Comparison of ENCODE assay signal across 1 cellular context in genomic region chr18:48946329-48946835, GRCh38.
TF ChIP-seq lines count a peak whose summit lies in the region.

No MANE protein-coding gene starts in this region.

TF ChIP-seq in HEK293, 187 proteins besides CTCF, POLR2A, EP300 and RAD21 (continued from another document and continues in another):
- TF ChIP-seq ZBTB44 (tag by site-specific recombination; IDR thresholded peaks at IDR 0.05), result peak; percentile 71
- no peak for TF ChIP-seq ZNF23 (tag by site-specific recombination; IDR thresholded peaks at IDR 0.05; ENCODE audit: borderline replicate concordance)
- TF ChIP-seq ZNF48 (tag by site-specific recombination; IDR thresholded peaks at IDR 0.05), result no peak
- TF ChIP-seq ZNF174 (tag by site-specific recombination; IDR thresholded peaks at IDR 0.05), result no peak
- TF ChIP-seq ZNF76 (tag by site-specific recombination; IDR thresholded peaks at IDR 0.05; ENCODE audit: borderline replicate concordance, low read depth), result peak; percentile 48; the same call in 1 of the 2 replicates
- no peak for TF ChIP-seq ZNF221 (tag by site-specific recombination; IDR thresholded peaks at IDR 0.05; ENCODE audit: borderline replicate concordance)
- 0 out of 2 replicates have a peak, but pooled peaks have one; percentile 20 for TF ChIP-seq ZNF501 (tag by site-specific recombination; IDR thresholded peaks at IDR 0.05)
- no peak for TF ChIP-seq ZNF555 (tag by site-specific recombination; conservative IDR thresholded peaks at IDR 0.05)
- TF ChIP-seq ZBTB17 (tag by site-specific recombination; IDR thresholded peaks at IDR 0.05), result peak; percentile 74
- no peak for TF ChIP-seq ZNF830 (tag by site-specific recombination; IDR thresholded peaks at IDR 0.05; ENCODE audit: low read depth)
- no peak for TF ChIP-seq BCL6B (tag by site-specific recombination; IDR thresholded peaks at IDR 0.05)
- no peak for TF ChIP-seq ZNF10 (tag by site-specific recombination; IDR thresholded peaks at IDR 0.05)
- 0 out of 2 replicates have a peak, but pooled peaks have one; percentile 14 for TF ChIP-seq ZNF600 (tag by site-specific recombination; IDR thresholded peaks at IDR 0.05)
- no peak for TF ChIP-seq MEIS1 (CRISPR knock-in tag; IDR thresholded peaks at IDR 0.05; ENCODE audit: borderline replicate concordance)
- TF ChIP-seq ZNF274 (IDR thresholded peaks at IDR 0.05; ENCODE audit: low read length), result no peak
- no peak for TF ChIP-seq ZNF274 (tag by site-specific recombination; IDR thresholded peaks at IDR 0.05; ENCODE audit: borderline replicate concordance)
- TF ChIP-seq ZSCAN4 (tag by site-specific recombination; IDR thresholded peaks at IDR 0.05), result 0 out of 2 replicates have a peak, but pooled peaks have one; percentile 58
- no peak for TF ChIP-seq ZNF175 (tag by site-specific recombination; IDR thresholded peaks at IDR 0.05)
- peak; percentile 88 for TF ChIP-seq ZNF580 (tag by site-specific recombination; IDR thresholded peaks at IDR 0.05)
- no peak for TF ChIP-seq EGR2 (tag by site-specific recombination; IDR thresholded peaks at IDR 0.05; ENCODE audit: low read depth)
- TF ChIP-seq ZNF692 (tag by site-specific recombination; IDR thresholded peaks at IDR 0.05), result peak; percentile 51; the same call in 1 of the 2 replicates
- TF ChIP-seq KLF8 (tag by site-specific recombination; IDR thresholded peaks at IDR 0.05), result peak; percentile 57
- TF ChIP-seq ZNF132 (tag by site-specific recombination; IDR thresholded peaks at IDR 0.05; ENCODE audit: borderline replicate concordance), result no peak
- no peak for TF ChIP-seq ZNF549 (tag by site-specific recombination; IDR thresholded peaks at IDR 0.05)
- TF ChIP-seq ZNF184 (tag by site-specific recombination; IDR thresholded peaks at IDR 0.05), result 0 out of 2 replicates have a peak, but pooled peaks have one; percentile 37
- no peak for TF ChIP-seq ZNF623 (tag by site-specific recombination; IDR thresholded peaks at IDR 0.05)
- TF ChIP-seq HOXC10 (CRISPR knock-in tag; IDR thresholded peaks at IDR 0.05), result no peak
- peak; percentile 78 for TF ChIP-seq BCL11B (tag by site-specific recombination; IDR thresholded peaks at IDR 0.05; ENCODE audit: low read depth)
- TF ChIP-seq ZSCAN5A (tag by site-specific recombination; IDR thresholded peaks at IDR 0.05), result no peak
- TF ChIP-seq ZNF16 (tag by site-specific recombination; IDR thresholded peaks at IDR 0.05; ENCODE audit: low read depth), result no peak
- TF ChIP-seq WT1 (tag by site-specific recombination; IDR thresholded peaks at IDR 0.05), result peak; percentile 74
- peak; percentile 91 for TF ChIP-seq ZNF488 (tag by site-specific recombination; IDR thresholded peaks at IDR 0.05)
- peak; percentile 92 for TF ChIP-seq INSM2 (tag by site-specific recombination; IDR thresholded peaks at IDR 0.05)
- no peak for TF ChIP-seq ZFP69B (tag by site-specific recombination; IDR thresholded peaks at IDR 0.05)
- no peak for TF ChIP-seq ZNF560 (tag by site-specific recombination; IDR thresholded peaks at IDR 0.05; ENCODE audit: borderline replicate concordance)
- TF ChIP-seq SCRT1 (tag by site-specific recombination; IDR thresholded peaks at IDR 0.05; ENCODE audit: borderline replicate concordance), result 0 out of 2 replicates have a peak, but pooled peaks have one; percentile 5
- TF ChIP-seq ZNF510 (tag by site-specific recombination; IDR thresholded peaks at IDR 0.05; ENCODE audit: insufficient replicate concordance), result no peak
- peak; percentile 54; the same call in 1 of the 2 replicates for TF ChIP-seq BCL11A (tag by site-specific recombination; IDR thresholded peaks at IDR 0.05; ENCODE audit: low read depth)
- TF ChIP-seq SP2 (tag by site-specific recombination; IDR thresholded peaks at IDR 0.05), result peak; percentile 33
- no peak for TF ChIP-seq ZNF658 (tag by site-specific recombination; IDR thresholded peaks at IDR 0.05)
- no peak for TF ChIP-seq ZBTB20 (tag by site-specific recombination; IDR thresholded peaks at IDR 0.05)
- TF ChIP-seq TRIM28 (IDR thresholded peaks at IDR 0.05; ENCODE audit: borderline replicate concordance, low read length), result no peak
- TF ChIP-seq AEBP2 (tag by site-specific recombination; IDR thresholded peaks at IDR 0.05; ENCODE audit: borderline replicate concordance), result no peak
- no peak for TF ChIP-seq ZNF362 (tag by site-specific recombination; IDR thresholded peaks at IDR 0.05)
- TF ChIP-seq ATF2 (tag by site-specific recombination; IDR thresholded peaks at IDR 0.05; ENCODE audit: low read depth), result peak; percentile 51; the same call in 1 of the 2 replicates
